In the genomic region with DNA sequence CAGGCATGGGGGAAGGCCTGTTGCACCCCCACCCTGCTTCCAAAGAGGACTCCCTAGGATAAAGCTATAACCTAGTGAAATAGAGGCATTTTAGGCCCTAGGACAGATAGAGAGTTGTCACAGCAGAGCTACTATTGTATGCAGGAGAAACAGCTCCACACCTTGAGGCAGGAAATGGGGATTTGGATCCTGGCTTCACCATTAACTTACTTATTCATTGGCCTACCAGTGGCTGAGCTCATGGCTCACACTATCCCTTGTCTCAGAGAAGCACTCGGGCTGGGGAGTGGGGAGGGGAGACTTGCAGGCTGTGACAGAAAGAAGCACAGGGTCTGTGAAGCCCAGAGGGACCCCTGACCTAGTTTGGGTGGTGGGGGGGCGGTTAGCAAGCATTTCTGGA, we compare ENCODE assay signal across 20 cellular contexts. TPM values are rescaled to one million over a fixed set of nuclear protein-coding genes. Genes with fewer than 3 reads are reported as not detected.
DNase-seq lines count a peak whose midpoint lies in the region; ATAC-seq and TF ChIP-seq lines count a peak whose summit lies in the region.
"Had no signal": no experiment of that assay in that cellular context is flagged by ENCODE, and none has a peak within 500 bp of the region (broad histone marks: within the 10 kb centered on the region; RNA-seq: fewer than 3 reads in every experiment).

No MANE protein-coding gene starts in this region.

- H3K14ac ChIP-seq in neuronal stem cell (ENCODE audit: low read length), result no peak overlapping the region

- H3K27me3 ChIP-seq in GM23338 (ENCODE audit: insufficient read depth) (peaks cover 67% of the 10 kb centered on the region), endodermal cell (ENCODE audit: control insufficient read depth, insufficient read depth, low read length, poor library complexity, severe bottlenecking) (peaks cover 22% of the 10 kb centered on the region), neuronal stem cell (ENCODE audit: control insufficient read depth in 3 of 3, insufficient read depth in 3 of 3, low read depth in 1 of 3, low read length in 3 of 3) (peaks cover 0 to 91% (median 48%) of the 10 kb centered on the region in 3 experiments), colonic mucosa (peaks cover 40% of the 10 kb centered on the region)

- no peaks in the 10 kb centered on the region for H3K36me3 ChIP-seq in GM23338 (ENCODE audit: insufficient read depth)
- H3K36me3 ChIP-seq in endodermal cell (ENCODE audit: control insufficient read depth, insufficient read depth, low read length), result no peaks in the 10 kb centered on the region
- no peaks in the 10 kb centered on the region for H3K36me3 ChIP-seq in neuronal stem cell (replicated peaks in 1 of 2; ENCODE audit: control insufficient read depth in 2 of 2, insufficient read depth in 2 of 2, low read length in 2 of 2)
- H3K36me3 ChIP-seq in colonic mucosa, result no peaks in the 10 kb centered on the region
- H3K36me3 ChIP-seq: BLaER1 had no signal

- H2BK120ac ChIP-seq in neuronal stem cell (ENCODE audit: low read depth, low read length), result no peak overlapping the region

- no peak overlapping the region for H2BK12ac ChIP-seq in neuronal stem cell (ENCODE audit: low read length)

- H3K36me3 Mint-ChIP-seq in GM23338 (ENCODE audit: low read depth) (no peaks in the 10 kb centered on the region), endodermal cell (ENCODE audit: low read depth) (no peaks in the 10 kb centered on the region), WTC11 (no peaks in the 10 kb centered on the region)
- H3K36me3 Mint-ChIP-seq: CD14-positive monocyte; CD4-positive, alpha-beta memory T cell had no signal

- no peak overlapping the region for H3K18ac ChIP-seq in neuronal stem cell (ENCODE audit: low read length)

- H3K4me1 Mint-ChIP-seq in GM23338 (peaks cover 61% of the 10 kb centered on the region), endodermal cell (peaks cover 60% of the 10 kb centered on the region), WTC11 (peaks cover 39% of the 10 kb centered on the region)

- H3K27ac ChIP-seq in GM23338 (ENCODE audit: low read depth), result no peak overlapping the region
- peak overlapping the region; percentile 85 for H3K27ac ChIP-seq in angular gyrus (ENCODE audit: low read depth, low read length)
- H3K27ac ChIP-seq in endodermal cell (ENCODE audit: low read depth, low read length), result no peak overlapping the region
- no peak overlapping the region for H3K27ac ChIP-seq in neuronal stem cell (replicated peaks; ENCODE audit: low read length)
- no peak overlapping the region for H3K27ac ChIP-seq in colonic mucosa
- H3K27ac ChIP-seq: BLaER1, HL-60 had no signal

- TF ChIP-seq CTCF in GM23338 (conservative IDR thresholded peaks at IDR 0.05; ENCODE audit: low read depth in 2 of 2), result no peak
- no peak for TF ChIP-seq CTCF in endodermal cell (conservative IDR thresholded peaks at IDR 0.05)
- TF ChIP-seq CTCF in WTC11 (IDR thresholded peaks at IDR 0.05), result no peak
- TF ChIP-seq CTCF in colonic mucosa (IDR thresholded peaks at IDR 0.05), result no peak

- H3K27me3 Mint-ChIP-seq in GM23338 (ENCODE audit: insufficient read depth, low read depth, poor library complexity), result peaks cover 51% of the 10 kb centered on the region
- H3K27me3 Mint-ChIP-seq in endodermal cell (ENCODE audit: insufficient read depth), result peaks cover 28% of the 10 kb centered on the region
- H3K27me3 Mint-ChIP-seq in WTC11 (ENCODE audit: low read depth), result peaks cover 92% of the 10 kb centered on the region

- no peak overlapping the region for H4K8ac ChIP-seq in neuronal stem cell (ENCODE audit: low read depth, low read length)

- no peak overlapping the region for H4K91ac ChIP-seq in neuronal stem cell (ENCODE audit: low read depth, low read length, poor library complexity)

- H2AK5ac ChIP-seq in neuronal stem cell (ENCODE audit: low read depth, low read length), result no peak overlapping the region

- no peak for ATAC-seq in GM23338
- no peak for ATAC-seq in WTC11
- ATAC-seq: GM12878 had no signal

- intact Hi-C loops in colonic mucosa (cut with DNase I), result no loop called here

- H3K4me3 ChIP-seq in GM23338, result no peak overlapping the region
- H3K4me3 ChIP-seq in endodermal cell (ENCODE audit: low read length), result no peak overlapping the region
- H3K4me3 ChIP-seq in neuronal stem cell (ENCODE audit: low read length in 2 of 2), result no peak overlapping the region
- no peak overlapping the region for H3K4me3 ChIP-seq in colonic mucosa
- H3K4me3 ChIP-seq: BLaER1, GM12878 had no signal

- H3K23ac ChIP-seq in neuronal stem cell (ENCODE audit: low read depth, low read length, poor library complexity), result no peak overlapping the region

- H3K4me1 ChIP-seq in GM23338 (ENCODE audit: insufficient read depth) (peaks cover 36% of the 10 kb centered on the region), endodermal cell (ENCODE audit: control insufficient read depth, insufficient read depth, low read length) (peaks cover 22% of the 10 kb centered on the region), neuronal stem cell (ENCODE audit: control insufficient read depth in 2 of 2, insufficient read depth in 1 of 2, low read depth in 1 of 2, low read length in 2 of 2) (peaks cover 3 to 8% of the 10 kb centered on the region in 2 donors), colonic mucosa (no peaks in the 10 kb centered on the region)

- H3K4me2 ChIP-seq in GM23338 (peak overlapping the region; percentile 38; the same call in 1 of the 2 replicates), neuronal stem cell (ENCODE audit: insufficient read depth, low read length, poor library complexity, severe bottlenecking) (no peak overlapping the region)

- H3F3A ChIP-seq in GM23338 (replicated peaks; ENCODE audit: low read depth), result no peaks in the 10 kb centered on the region

- DNase-seq in GM23338 (ENCODE audit: low spot score) (no peak), endodermal cell (peak; percentile 76), neuronal stem cell (ENCODE audit: low spot score) (no peak), GOT3 (lab: John Stamatoyannopoulos, UW) (no peak), OCI-M1 (lab: John Stamatoyannopoulos, UW) (no peak), WTC11 (ENCODE audit: low spot score) (no peak), colonic mucosa (no peak)
- DNase-seq: 8988T; CD4-positive, alpha-beta memory T cell; DMS153; DND-41; EL; HCEC 1CT; HFFc6 had no signal

- peak overlapping the region; percentile 59 for H2BK5ac ChIP-seq in neuronal stem cell (ENCODE audit: low read length)

- no peak overlapping the region for H3K4me3 Mint-ChIP-seq in GM23338
- H3K4me3 Mint-ChIP-seq in endodermal cell, result peak overlapping the region; percentile 35
- H3K4me3 Mint-ChIP-seq in WTC11, result no peak overlapping the region
- H3K4me3 Mint-ChIP-seq: CD4-positive, alpha-beta memory T cell; HFFc6 had no signal

- no peak overlapping the region for H3K4ac ChIP-seq in neuronal stem cell (ENCODE audit: low read length)

- 33% methylated on average over 2 of the region's 2 CpGs; no CpG with 5 or more reads in 1 of the 2 experiments for WGBS in endodermal cell (ENCODE audit: insufficient coverage in 1 of 2, insufficient read length in 1 of 2), 2 experiments
- WGBS in neuronal stem cell (ENCODE audit: extremely low coverage in 2 of 2, insufficient read length in 2 of 2, insufficient replicate concordance in 1 of 2), 2 donors, result no CpG with 5 or more reads among the region's 2 CpGs

- H3K27ac Mint-ChIP-seq in GM23338, result no peak overlapping the region
- peak overlapping the region; percentile 75 for H3K27ac Mint-ChIP-seq in endodermal cell
- no peak overlapping the region for H3K27ac Mint-ChIP-seq in WTC11
- H3K27ac Mint-ChIP-seq: HFFc6 had no signal

- H3K79me2 ChIP-seq in GM23338 (replicated peaks; ENCODE audit: insufficient read depth), result no peaks in the 10 kb centered on the region

- no peaks in the 10 kb centered on the region for H3K79me1 ChIP-seq in neuronal stem cell (ENCODE audit: low read depth, low read length)

- H3K9me3 ChIP-seq in endodermal cell (ENCODE audit: control insufficient read depth, low read length) (no peaks in the 10 kb centered on the region), neuronal stem cell (replicated peaks in 1 of 2; ENCODE audit: control insufficient read depth in 2 of 2, insufficient read depth in 1 of 2, low read depth in 1 of 2, low read length in 2 of 2) (no peaks in the 10 kb centered on the region), colonic mucosa (no peaks in the 10 kb centered on the region)
- H3K9me3 ChIP-seq: BLaER1 had no signal

- H2AFZ ChIP-seq in GM23338 (no peak overlapping the region), neuronal stem cell (ENCODE audit: low read length) (no peak overlapping the region)

- CTCF ChIA-PET in WTC11 (lab: Charles Lee), result interaction anchor here (0.6 to 16.5 kb wide), 9 partner anchors 9 to 204 kb away, joined by 3 to 461 read pairs (median 8); a partner anchor contains a TSS

- POLR2A ChIA-PET in WTC11 (lab: Charles Lee), result interaction anchor here (0.6 kb wide), 1 partner anchor 206 kb away, joined by 3 read pairs; no protein-coding TSS in a partner anchor

- H3K9me2 ChIP-seq in GM23338 (ENCODE audit: insufficient read depth), result no peaks in the 10 kb centered on the region

- no peak overlapping the region for H2BK15ac ChIP-seq in neuronal stem cell (ENCODE audit: low read length)

- no peak overlapping the region for H3K9ac ChIP-seq in endodermal cell (ENCODE audit: extremely low read depth, low read length, poor library complexity, severe bottlenecking)
- H3K9ac ChIP-seq in neuronal stem cell (ENCODE audit: low read depth, low read length, poor library complexity), result no peak overlapping the region
- no peak overlapping the region for H3K9ac ChIP-seq in colonic mucosa (ENCODE audit: low read depth in 2 of 2, low read length in 2 of 2)
- H3K9ac ChIP-seq: BLaER1 had no signal

- H3K9me3 Mint-ChIP-seq in GM23338, result no peaks in the 10 kb centered on the region
- H3K9me3 Mint-ChIP-seq in endodermal cell, result no peaks in the 10 kb centered on the region
- H3K9me3 Mint-ChIP-seq in WTC11, result no peaks in the 10 kb centered on the region
- H3K9me3 Mint-ChIP-seq: HFFc6 had no signal

- no peaks in the 10 kb centered on the region; the same call in 1 of the 2 replicates for H4K20me1 ChIP-seq in GM23338 (replicated peaks; ENCODE audit: insufficient read depth)

TF ChIP-seq in GM23338, 12 proteins besides CTCF, POLR2A, EP300 and RAD21 (continues in another document):
- TF ChIP-seq NANOG (IDR thresholded peaks at IDR 0.05; ENCODE audit: borderline replicate concordance), result no peak

TF ChIP-seq in WTC11, 78 proteins besides CTCF, POLR2A, EP300 and RAD21:
- no peak for TF ChIP-seq OVOL2 (CRISPR knock-in tag; IDR thresholded peaks at IDR 0.05; ENCODE audit: borderline replicate concordance)

RNA-seq across cellular contexts. Expression of a gene that starts 1.0 kb away (rescaled TPM):
- total RNA-seq in GM23338 (2014; rRNA removed; shearing (Covaris generic)), result 8.2 and 16.2 TPM in 2 replicates
- polyA plus RNA-seq in GM23338 (2016; fragmentation: Nextera tagmentation; extraction: Ambion mirVana), result 4.1 and 4.3 TPM in 2 replicates
- total RNA-seq in endodermal cell (10 to 100 TPM in 1 of 2 donors, 1 to 10 TPM in 1; 3.7 to 13.3 TPM), WTC11 (2021) (3.7 to 5.0 TPM (median 4.9 TPM) in 3 replicates), colonic mucosa (1 to 10 TPM; 5.6 to 8.9 TPM)
- polyA plus RNA-seq in endodermal cell (2013, experiment 1 of 2), result 8.9 TPM
- polyA plus RNA-seq in endodermal cell (2013, experiment 2 of 2), result 7.1 TPM
- polyA plus RNA-seq in neuronal stem cell (2013, experiment 1 of 2), result 1.7 TPM
- 1.7 TPM for polyA plus RNA-seq in neuronal stem cell (2013, experiment 2 of 2)
- total RNA-seq: G401 had no signal
